ENCODE assay signal across 20 cellular contexts in genomic region chr5:98110270-98110669, GRCh38.
A peak's percentile ranks its signal among the peaks of the same experiment; 100 is the strongest.
DNase-seq lines count a peak whose midpoint lies in the region; TF ChIP-seq lines count a peak whose summit lies in the region.
"Had no signal": no experiment of that assay in that cellular context is flagged by ENCODE, and none has a peak within 500 bp of the region (broad histone marks: within the 10 kb centered on the region; RNA-seq: fewer than 3 reads in every experiment).

No MANE protein-coding gene starts in this region.

- no peaks in the 10 kb centered on the region for H3K79me2 ChIP-seq in mammary epithelial cell (ENCODE audit: insufficient read depth, low read length)

- intact Hi-C loops in mammary epithelial cell (cut with micrococcal nuclease), result loop anchor here (1.0 to 10.0 kb wide), 3 partner anchors 199 to 658 kb away; no protein-coding TSS in a partner anchor

- no peaks in the 10 kb centered on the region for H3K36me3 ChIP-seq in mammary epithelial cell (ENCODE audit: insufficient read depth, low read length)
- H3K36me3 ChIP-seq: left lung had no signal

- no peaks in the 10 kb centered on the region for H3K9me3 ChIP-seq in mammary epithelial cell (replicated peaks; ENCODE audit: insufficient read depth, low read length)

- dilution Hi-C loops in mammary epithelial cell (cut with HindIII; ENCODE audit: low sequenced_read_pairs), result no loop called here

- H4K20me1 ChIP-seq in mammary epithelial cell (ENCODE audit: insufficient read depth, low read length), result no peaks in the 10 kb centered on the region

- BruUV-seq in mammary epithelial cell (replicated peaks; lab: Mats Ljungman, UMichigan), result no TSS peak

- H3K4me1 ChIP-seq in mammary epithelial cell (ENCODE audit: insufficient read depth, low read length), result peaks cover 42% of the 10 kb centered on the region
- H3K4me1 ChIP-seq: left lung had no signal

- DNase-seq in AG20443 (ENCODE audit: low spot score) (peak; percentile 34), NCI-H226 (peak; percentile 98), mammary epithelial cell (peak; percentile 69), kidney tubule cell (ENCODE audit: low spot score) (peak; percentile 23), COLO668 (lab: John Stamatoyannopoulos, UW; ENCODE audit: unreplicated experiment) (no peak), GM20000 (ENCODE audit: low spot score) (no peak), NCI-H1092 (lab: John Stamatoyannopoulos, UW) (no peak)
- no peak for DNase-seq in activated T-cell treated with anti-CD3 and anti-CD28 coated beads, Interleukin-2, amount 50 U/mL, for 48 hours
- DNase-seq: activated CD4-positive, alpha-beta T cell treated with anti-CD3 and anti-CD28 coated beads, Interleukin-2, amount 10 ng/mL, durations not matched to agents 7 days and 5 days; activated T-cell treated with anti-CD3 and anti-CD28 coated beads, Interleukin-2, amount 50 U/mL, for 72 hours; aorta; CD4-positive, CD25-positive, alpha-beta regulatory T cell; effector memory CD8-positive, alpha-beta T cell; hippocampal formation; left lung; NCI-H1048; OCI-M1; right cardiac atrium; stimulated activated CD4-positive, alpha-beta T cell treated with anti-CD3 and anti-CD28 coated beads, Interleukin-4, amount 100 ng/mL, for 4 hours; T-helper 17 cell had no signal

- H3K4me3 ChIP-seq in mammary epithelial cell (replicated peaks in 1 of 3; ENCODE audit: insufficient read depth in 1 of 3, low read depth in 2 of 3, low read length in 3 of 3), result no peak overlapping the region
- H3K4me3 ChIP-seq: left lung had no signal

- 5% methylated on average over 4 of the region's 4 CpGs for WGBS in mammary epithelial cell (ENCODE audit: low coverage, missing lambda C conversion rate)

- peak overlapping the region; percentile 64 for H3K4me2 ChIP-seq in mammary epithelial cell (ENCODE audit: insufficient read depth, low read depth, low read length)

- H3K27me3 ChIP-seq in mammary epithelial cell (ENCODE audit: insufficient read depth, low read length), result no peaks in the 10 kb centered on the region
- H3K27me3 ChIP-seq: left lung had no signal

- no peak overlapping the region for H3K9ac ChIP-seq in mammary epithelial cell (ENCODE audit: insufficient read depth, low read length)

- TF ChIP-seq CTCF in mammary epithelial cell (conservative IDR thresholded peaks at IDR 0.05 in 1 of 2, IDR thresholded peaks at IDR 0.05 in 1 of 2; ENCODE audit: extremely low read depth in 1 of 2, insufficient read depth in 1 of 2, low read depth in 1 of 2, low read length in 2 of 2), result no peak
- TF ChIP-seq CTCF in GM20000 (IDR thresholded peaks at IDR 0.05; ENCODE audit: extremely low read depth, missing control alignments), result no peak

- CTCF ChIA-PET in mammary epithelial cell (lab: Charles Lee; ENCODE audit: low non-redundant PET), result interaction anchor here (0.6 kb wide), 1 partner anchor 658 kb away, joined by 3 read pairs; no protein-coding TSS in a partner anchor

- in situ Hi-C loops in mammary epithelial cell (cut with MboI; ENCODE audit: low sequenced_read_pairs in 2 of 2), result no loop called here

- peak overlapping the region; percentile 46 for H2AFZ ChIP-seq in mammary epithelial cell (ENCODE audit: low read depth, low read length)

- peak overlapping the region; percentile 78 for H3K27ac ChIP-seq in mammary epithelial cell (ENCODE audit: insufficient read depth, low read depth, low read length)
- H3K27ac ChIP-seq: left lung had no signal

Comparison
In these comparisons a context has a peak if more than half of its experiments do, and no peak if none do; other contexts are left out.
1. DNase-seq: peak in AG20443 (single experiment), NCI-H226 (single experiment), mammary epithelial cell (single experiment) and kidney tubule cell (single experiment); none in COLO668 (single experiment), activated T-cell treated with anti-CD3 and anti-CD28 coated beads, Interleukin-2, amount 50 U/mL, for 48 hours (0 of 2), GM20000 (single experiment) and NCI-H1092 (single experiment).